Comparison of ENCODE assay signal across 13 cellular contexts in genomic region chr12:89597770-89598169, GRCh38.
DNase-seq lines count a peak whose midpoint lies in the region; ATAC-seq lines count a peak whose summit lies in the region.
"Had no signal": no experiment of that assay in that cellular context is flagged by ENCODE, and none has a peak within 500 bp of the region (broad histone marks: within the 10 kb centered on the region; RNA-seq: fewer than 3 reads in every experiment).

No MANE protein-coding gene starts in this region.

- peak overlapping the region; percentile 66 for H3K27ac Mint-ChIP-seq in activated naive CD4-positive, alpha-beta T cell treated with anti-CD3 and anti-CD28 coated beads for 36 hours
- no peak overlapping the region for H3K27ac Mint-ChIP-seq in stimulated activated effector memory CD8-positive, alpha-beta T cell treated with anti-CD3 and anti-CD28 coated beads, Interleukin-12 subunit alpha, Interleukin-12 subunit beta, amount 100 ng/mL, for 72 hours

- CTCF ChIA-PET in activated naive CD4-positive, alpha-beta T cell treated with anti-CD3 and anti-CD28 coated beads for 36 hours (lab: Charles Lee): interaction anchor here (0.7 to 0.9 kb wide), 3 partner anchors 10 to 54 kb away, joined by 3 to 4 read pairs (median 3); no protein-coding TSS in a partner anchor

- H3K36me3 Mint-ChIP-seq in activated naive CD4-positive, alpha-beta T cell treated with anti-CD3 and anti-CD28 coated beads for 36 hours (ENCODE audit: low read depth): peaks cover 26% of the 10 kb centered on the region
- peaks cover 83% of the 10 kb centered on the region for H3K36me3 Mint-ChIP-seq in stimulated activated effector memory CD8-positive, alpha-beta T cell treated with anti-CD3 and anti-CD28 coated beads, Interleukin-12 subunit alpha, Interleukin-12 subunit beta, amount 100 ng/mL, for 72 hours

- H3K4me1 Mint-ChIP-seq in activated naive CD4-positive, alpha-beta T cell treated with anti-CD3 and anti-CD28 coated beads for 36 hours (ENCODE audit: low read depth): peaks cover 23% of the 10 kb centered on the region
- H3K4me1 Mint-ChIP-seq in stimulated activated effector memory CD8-positive, alpha-beta T cell treated with anti-CD3 and anti-CD28 coated beads, Interleukin-12 subunit alpha, Interleukin-12 subunit beta, amount 100 ng/mL, for 72 hours: peaks cover 18% of the 10 kb centered on the region

- H3K4me3 Mint-ChIP-seq in activated naive CD4-positive, alpha-beta T cell treated with anti-CD3 and anti-CD28 coated beads for 36 hours: no peak overlapping the region
- H3K4me3 Mint-ChIP-seq in stimulated activated effector memory CD8-positive, alpha-beta T cell treated with anti-CD3 and anti-CD28 coated beads, Interleukin-12 subunit alpha, Interleukin-12 subunit beta, amount 100 ng/mL, for 72 hours: no peak overlapping the region

- no peak for DNase-seq in activated naive CD4-positive, alpha-beta T cell treated with anti-CD3 and anti-CD28 coated beads for 36 hours
- no peak for DNase-seq in activated naive CD4-positive, alpha-beta T cell (lab: John Stamatoyannopoulos, UW)
- no peak for DNase-seq in stimulated activated effector memory CD8-positive, alpha-beta T cell treated with anti-CD3 and anti-CD28 coated beads, Interleukin-12 subunit alpha, Interleukin-12 subunit beta, amount 100 ng/mL, for 72 hours (ENCODE audit: low spot score in 2 of 2)
- DNase-seq in NCI-H526 (lab: John Stamatoyannopoulos, UW) (no peak), NCI-H2107 treated with DMSO at 0.1 percent for 48 hours (lab: John Stamatoyannopoulos, UW; ENCODE audit: unreplicated experiment) (no peak)
- no peak for DNase-seq in activated T-cell treated with anti-CD3 and anti-CD28 coated beads, Interleukin-2, amount 50 U/mL, for 48 hours
- DNase-seq: DMS79; effector memory CD4-positive, alpha-beta T cell; NCI-H1048; occipital lobe; SK-N-SH had no signal

- intact Hi-C loops in activated naive CD4-positive, alpha-beta T cell treated with anti-CD3 and anti-CD28 coated beads for 36 hours (cut with micrococcal nuclease): loop anchor here (1.0 to 5.0 kb wide), 9 partner anchors 65 to 683 kb away; no protein-coding TSS in a partner anchor

- no peaks in the 10 kb centered on the region for H3K9me3 Mint-ChIP-seq in activated naive CD4-positive, alpha-beta T cell treated with anti-CD3 and anti-CD28 coated beads for 36 hours
- no peaks in the 10 kb centered on the region for H3K9me3 Mint-ChIP-seq in stimulated activated effector memory CD8-positive, alpha-beta T cell treated with anti-CD3 and anti-CD28 coated beads, Interleukin-12 subunit alpha, Interleukin-12 subunit beta, amount 100 ng/mL, for 72 hours

- peak; percentile 62 for ATAC-seq in GM21576 (IDR thresholded peaks at IDR 0.05; ENCODE audit: unreplicated experiment)
- peak; percentile 61 for ATAC-seq in HG03280 (IDR thresholded peaks at IDR 0.05; ENCODE audit: unreplicated experiment)
- peak; percentile 37 for ATAC-seq in stimulated activated effector memory CD8-positive, alpha-beta T cell treated with anti-CD3 and anti-CD28 coated beads, Interleukin-12 subunit alpha, Interleukin-12 subunit beta, amount 100 ng/mL, for 72 hours

- H3K27me3 Mint-ChIP-seq in activated naive CD4-positive, alpha-beta T cell treated with anti-CD3 and anti-CD28 coated beads for 36 hours (ENCODE audit: low read depth): no peaks in the 10 kb centered on the region
